In genomic region chr5:175904577-175904976, GRCh38 we compare ENCODE assay signal across 1 cellular context.
TF ChIP-seq lines count a peak whose summit lies in the region.

No MANE protein-coding gene starts in this region.

TF ChIP-seq in IMR-90, 13 proteins besides CTCF, POLR2A, EP300 and RAD21:
- TF ChIP-seq SMC3 (IDR thresholded peaks at IDR 0.05; ENCODE audit: low read depth, low read length) = 0 out of 2 replicates have a peak, but pooled peaks have one; percentile 5
